In genomic region chr17:62781356-62781755, GRCh38 we compare ENCODE assay signal across 17 cellular contexts. TPM values are rescaled to one million over a fixed set of nuclear protein-coding genes. Genes with fewer than 3 reads are reported as not detected.
DNase-seq lines count a peak whose midpoint lies in the region; ATAC-seq, FAIRE-seq and TF ChIP-seq lines count a peak whose summit lies in the region.
"Had no signal": no experiment of that assay in that cellular context is flagged by ENCODE, and none has a peak within 500 bp of the region (broad histone marks: within the 10 kb centered on the region; RNA-seq: fewer than 3 reads in every experiment).

No MANE protein-coding gene starts in this region.

- peak; percentile 89 for FAIRE-seq in urothelium cell line (lab: Jason Lieb, UNC)

- POLR2A ChIA-PET in Panc1 (lab: Charles Lee), result no interaction called here

- no TSS peak for BruUV-seq in Panc1 (replicated peaks; lab: Mats Ljungman, UMichigan)

- H3K9me3 ChIP-seq in Panc1 (ENCODE audit: control insufficient read depth, insufficient read depth, low read depth, low read length), result peaks cover 5% of the 10 kb centered on the region; the same call in 1 of the 2 replicates
- H3K9me3 ChIP-seq in thyroid gland, result no peaks in the 10 kb centered on the region

- H3K27me3 ChIP-seq in Panc1 (ENCODE audit: control insufficient read depth, insufficient read depth, low read length), result no peaks in the 10 kb centered on the region
- H3K27me3 ChIP-seq in thyroid gland, result no peaks in the 10 kb centered on the region
- H3K27me3 ChIP-seq: cardiac muscle cell had no signal

- DNase-seq in NCI-H1436 (lab: John Stamatoyannopoulos, UW) (peak; percentile 47), NCI-H1436 treated with DMSO at 0.1 percent for 48 hours (lab: John Stamatoyannopoulos, UW) (no peak), Panc1 (ENCODE audit: low read depth, low spot score) (no peak), fibroblast of the aortic adventitia (ENCODE audit: low read depth) (peak; percentile 46), urothelium cell line (ENCODE audit: low spot score) (no peak), iPS-NIHi7 (ENCODE audit: extremely low spot score) (no peak), thyroid gland (no peak)
- no peak for DNase-seq in NK-92 treated with Interleukin-12 subunit alpha and Interleukin-12 subunit beta, amount 100 ng/mL, for 24 hours (lab: John Stamatoyannopoulos, UW)
- DNase-seq: activated CD4-positive, alpha-beta T cell treated with anti-CD3 and anti-CD28 coated beads, Interleukin-2, amount 50 U/mL, for 48 hours; COR-L47; NCI-H146 had no signal

- ATAC-seq in Panc1, result no peak

- H3K4me3 ChIP-seq in Panc1 (ENCODE audit: low read depth in 2 of 2, low read length in 2 of 2), result no peak overlapping the region
- H3K4me3 ChIP-seq in fibroblast of the aortic adventitia (ENCODE audit: low read depth, low read length), result no peak overlapping the region
- no peak overlapping the region for H3K4me3 ChIP-seq in thyroid gland (replicated peaks in 1 of 3)
- H3K4me3 ChIP-seq: cardiac muscle cell had no signal

- no peak for TF ChIP-seq POLR2A in thyroid gland (IDR thresholded peaks at IDR 0.05)

- 35 to 43% methylated on average over 3 of the region's 3 CpGs for WGBS in thyroid gland, 2 donors

- CTCF ChIA-PET in Panc1 (lab: Charles Lee), result no interaction called here

- no peak for TF ChIP-seq CTCF in Panc1 (IDR thresholded peaks at IDR 0.05)
- TF ChIP-seq CTCF in fibroblast of the aortic adventitia (IDR thresholded peaks at IDR 0.05; ENCODE audit: insufficient read depth, low read length), result no peak
- no peak for TF ChIP-seq CTCF in thyroid gland (IDR thresholded peaks at IDR 0.05)

- intact Hi-C loops in Panc1 (cut with micrococcal nuclease; ENCODE audit: unreplicated experiment) (no loop called here), thyroid gland (cut with DNase I) (no loop called here)

- H3K4me1 ChIP-seq in Panc1 (ENCODE audit: control insufficient read depth, insufficient read depth, low read length) (peaks cover 16% of the 10 kb centered on the region), thyroid gland (no peaks in the 10 kb centered on the region)

- in situ Hi-C loops in Panc1 (cut with HindIII; ENCODE audit: low pct_unique_long_range_greater_than_20kb, low sequenced_read_pairs), result no loop called here

- H3K36me3 ChIP-seq in Panc1 (ENCODE audit: control insufficient read depth, insufficient read depth, low read length), result no peaks in the 10 kb centered on the region
- H3K36me3 ChIP-seq in thyroid gland, result no peaks in the 10 kb centered on the region
- H3K36me3 ChIP-seq: cardiac muscle cell had no signal

- H3K27ac ChIP-seq in Panc1 (ENCODE audit: low read length), result peak overlapping the region; percentile 40; the same call in 1 of the 2 replicates
- H3K27ac ChIP-seq in thyroid gland, result no peak overlapping the region
- H3K27ac ChIP-seq: 22Rv1, cardiac muscle cell had no signal

RNA-seq across cellular contexts. Expression of gene MARCHF10, which starts 26.8 kb away (rescaled TPM):
- total RNA-seq in Panc1 (2021; ENCODE audit: unreplicated experiment) (0.39 TPM), fibroblast of the aortic adventitia (ENCODE audit: low replicate concordance) (0.09 TPM in 1 of 2 replicates, not detected in the other), thyroid gland (under 1 TPM in 2 of 4 donors, not detected in 2; 0.29 to 0.81 TPM)
- 0.91 TPM for polyA plus RNA-seq in Panc1 (2012; ENCODE audit: insufficient read length)
- total RNA-seq: activated T-helper 2 cell treated with anti-CD3 and anti-CD28 coated beads, Interferon-gamma antibody, Interleukin-2, Interleukin-4, amounts not matched to agents 10 μg/mL and 5 μg/mL and 100 μg/mL, durations not matched to agents 14 hours and 24 hours and 36 hours; OCI-LY7; subcutaneous adipose tissue; T-helper 2 cell treated with Interferon-gamma antibody and Interleukin-4, amounts not matched to agents 100 ng/mL and 5 ng/mL, for 36 hours had no signal

Comparison
In these comparisons a context has a peak if more than half of its experiments do, and no peak if none do; other contexts are left out.
1. DNase-seq: peak in NCI-H1436 (single experiment) and fibroblast of the aortic adventitia (single experiment); none in NCI-H1436 treated with DMSO at 0.1 percent for 48 hours (single experiment), Panc1 (single experiment), urothelium cell line (single experiment), iPS-NIHi7 (single experiment), NK-92 treated with Interleukin-12 subunit alpha and Interleukin-12 subunit beta, amount 100 ng/mL, for 24 hours (single experiment) and thyroid gland (0 of 2).